Comparison of ENCODE assay signal across 9 cellular contexts in the genomic region with DNA sequence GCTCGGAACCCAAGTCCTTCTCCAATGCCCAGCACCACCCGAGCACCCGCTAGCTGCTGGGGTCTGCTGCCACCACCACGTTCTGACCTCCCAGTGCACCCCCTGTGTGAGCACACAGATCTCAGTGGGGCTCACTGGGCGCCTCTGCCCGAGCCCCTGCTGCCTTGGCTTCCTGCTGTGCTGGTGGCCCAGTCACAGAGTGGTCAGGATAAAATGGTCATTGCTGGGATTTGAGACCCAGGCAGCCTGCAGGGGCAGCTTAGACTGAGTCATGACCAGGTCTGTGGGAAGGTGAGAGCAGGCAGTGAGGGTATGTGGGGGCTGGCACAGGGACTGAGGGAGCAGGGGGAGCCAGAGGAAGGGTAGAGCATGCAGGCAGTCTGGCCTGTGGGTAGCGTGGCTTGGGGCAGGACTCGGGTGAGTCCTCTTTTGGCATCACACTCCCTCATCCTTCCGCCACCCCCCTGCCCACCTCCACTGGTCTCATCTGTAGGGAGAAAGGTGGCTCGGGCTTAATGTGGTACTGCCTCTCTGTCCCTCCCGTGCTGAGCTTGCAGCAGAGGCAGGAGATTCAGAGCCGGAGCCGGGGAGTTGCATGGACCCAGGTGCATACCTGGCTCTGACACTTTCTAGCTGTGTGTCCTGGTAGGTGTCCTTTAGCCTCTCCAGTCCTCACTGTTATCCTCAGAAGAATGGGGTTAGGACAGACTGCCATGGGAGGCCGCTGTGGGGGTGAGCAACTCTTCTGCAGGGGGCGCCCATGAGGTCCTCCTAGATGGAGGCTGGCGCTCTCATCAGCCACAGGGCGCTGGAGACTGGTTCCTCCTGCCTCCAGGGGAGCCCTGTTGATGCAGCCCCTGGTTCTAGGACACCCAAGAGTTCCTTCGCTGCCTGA. TPM values are rescaled to one million over a fixed set of nuclear protein-coding genes. Genes with fewer than 3 reads are reported as not detected.
A peak's percentile ranks its signal among the peaks of the same experiment; 100 is the strongest.
DNase-seq lines count a peak whose midpoint lies in the region; ATAC-seq and TF ChIP-seq lines count a peak whose summit lies in the region.
"Had no signal": no experiment of that assay in that cellular context is flagged by ENCODE, and none has a peak within 500 bp of the region (broad histone marks: within the 10 kb centered on the region; RNA-seq: fewer than 3 reads in every experiment).

No MANE protein-coding gene starts in this region.

- H3K79me2 ChIP-seq in H9 (ENCODE audit: insufficient read depth, low read length), result no peaks in the 10 kb centered on the region

- no peak overlapping the region for H3T11ph ChIP-seq in H9 (ENCODE audit: low read length)

- no peak overlapping the region for H2AFZ ChIP-seq in H9 (ENCODE audit: low read length)

- no peaks in the 10 kb centered on the region for H3K9me3 ChIP-seq in BLaER1 treated with 17β-estradiol and CSF1 and Interleukin-3, amounts not matched to agents 10 nM and 100 nM (replicated peaks in 1 of 11)
- no peaks in the 10 kb centered on the region for H3K9me3 ChIP-seq in H9 (ENCODE audit: control insufficient read depth, low read depth, low read length)

- peak overlapping the region; percentile 52 to 90 (median 74) for H3K4me2 ChIP-seq in BLaER1 treated with 17β-estradiol and CSF1 and Interleukin-3, amounts not matched to agents 10 nM and 100 nM
- no peak overlapping the region for H3K4me2 ChIP-seq in H9 (ENCODE audit: insufficient read depth, insufficient read length, low read length)

- no peaks in the 10 kb centered on the region for H3K23me2 ChIP-seq in H9 (ENCODE audit: insufficient read length, low read depth, low read length, poor library complexity, severe bottlenecking)

- H2BK15ac ChIP-seq in H9 (ENCODE audit: low read depth, low read length), result no peak overlapping the region

- H2BK120ac ChIP-seq in H9 (ENCODE audit: low read depth, low read length, poor library complexity, severe bottlenecking), result no peak overlapping the region

- no peaks in the 10 kb centered on the region for H3K79me1 ChIP-seq in H9 (ENCODE audit: insufficient read depth, low read depth, low read length, poor library complexity, severe bottlenecking)

- peak overlapping the region in 10 of 11 experiments; percentile 23 to 70 (median 46); a peak in 17 of 22 replicates for H3K9ac ChIP-seq in BLaER1 treated with 17β-estradiol and CSF1 and Interleukin-3, amounts not matched to agents 10 nM and 100 nM
- H3K9ac ChIP-seq in H9 (ENCODE audit: extremely low read depth, insufficient read length, low read length), result no peak overlapping the region

- H3K4me1 Mint-ChIP-seq in H9, result no peaks in the 10 kb centered on the region
- H3K4me1 Mint-ChIP-seq in activated CD8-positive, alpha-beta memory T cell treated with anti-CD3 and anti-CD28 coated beads, Interleukin-2, amount 10 ng/mL, durations not matched to agents 7 days and 5 days, result peaks cover 93% of the 10 kb centered on the region
- peaks cover 3% of the 10 kb centered on the region for H3K4me1 Mint-ChIP-seq in osteocyte (ENCODE audit: unreplicated experiment)

- H2BK12ac ChIP-seq in H9 (ENCODE audit: insufficient read length, low read depth, low read length), result no peak overlapping the region

- no peak overlapping the region for H2AK5ac ChIP-seq in H9 (ENCODE audit: insufficient read length, low read length)

- no peak overlapping the region for H3K4me3 ChIP-seq in BLaER1 treated with 17β-estradiol and CSF1 and Interleukin-3, amounts not matched to agents 10 nM and 100 nM

- peak; percentile 56 for DNase-seq in H9
- DNase-seq in activated CD8-positive, alpha-beta memory T cell treated with anti-CD3 and anti-CD28 coated beads, Interleukin-2, amount 10 ng/mL, durations not matched to agents 7 days and 5 days, result no peak
- DNase-seq in iPS-NIHi11 (ENCODE audit: low spot score), result peak; percentile 54
- DNase-seq in osteocyte (ENCODE audit: extremely low spot score, unreplicated experiment), result no peak
- DNase-seq in omental fat pad (ENCODE audit: low spot score), result no peak
- DNase-seq in NCI-H1436 (lab: John Stamatoyannopoulos, UW), result no peak
- DNase-seq: nephron progenitor cell had no signal

- no peak overlapping the region for H4K5ac ChIP-seq in H9 (ENCODE audit: insufficient read length, low read depth, low read length)

- peak; percentile 47 for TF ChIP-seq CTCF in H9 (conservative IDR thresholded peaks at IDR 0.05)
- TF ChIP-seq CTCF in osteocyte (IDR thresholded peaks at IDR 0.05), result no peak
- TF ChIP-seq CTCF in omental fat pad (IDR thresholded peaks at IDR 0.05), result no peak

- peaks cover 0 to 21% (median 8%) of the 10 kb centered on the region in 11 experiments; a peak in 8 of 22 replicates for H3K36me3 ChIP-seq in BLaER1 treated with 17β-estradiol and CSF1 and Interleukin-3, amounts not matched to agents 10 nM and 100 nM

- H3K27ac Mint-ChIP-seq in H9 (peak overlapping the region in 1 of 3 experiments; percentile 57; a peak in 3 of 7 replicates), osteocyte (ENCODE audit: unreplicated experiment) (no peak overlapping the region)
- H3K27ac Mint-ChIP-seq in activated CD8-positive, alpha-beta memory T cell treated with anti-CD3 and anti-CD28 coated beads, Interleukin-2, amount 10 ng/mL, durations not matched to agents 7 days and 5 days, result peak overlapping the region; percentile 88

- H4K8ac ChIP-seq in H9 (replicated peaks; ENCODE audit: insufficient read length, low read depth, low read length), result no peak overlapping the region

- H2BK20ac ChIP-seq in H9 (ENCODE audit: low read depth, low read length, poor library complexity, severe bottlenecking), result no peak overlapping the region

- H3K27me3 Mint-ChIP-seq in H9 (ENCODE audit: low read depth) (no peaks in the 10 kb centered on the region), osteocyte (ENCODE audit: unreplicated experiment) (no peaks in the 10 kb centered on the region)
- H3K27me3 Mint-ChIP-seq in activated CD8-positive, alpha-beta memory T cell treated with anti-CD3 and anti-CD28 coated beads, Interleukin-2, amount 10 ng/mL, durations not matched to agents 7 days and 5 days, result no peaks in the 10 kb centered on the region

- no peak overlapping the region for H3K14ac ChIP-seq in H9 (ENCODE audit: insufficient read depth, low read length)

- no peak overlapping the region for H2BK5ac ChIP-seq in H9 (ENCODE audit: insufficient read length, low read length)

- H3K56ac ChIP-seq in H9 (ENCODE audit: insufficient read length, low read depth, low read length), result no peak overlapping the region

- H4K91ac ChIP-seq in H9 (ENCODE audit: insufficient read length, low read depth, low read length), result no peak overlapping the region

- no peak overlapping the region for H3K23ac ChIP-seq in H9 (ENCODE audit: insufficient read length, low read depth, low read length)

- no CpG with 5 or more reads among the region's 18 CpGs for WGBS in H9 (ENCODE audit: extremely low coverage, insufficient read length, low lambda C conversion rate)

- peak overlapping the region in 9 of 11 experiments; percentile 5 to 86 (median 70); a peak in 17 of 22 replicates for H3K27ac ChIP-seq in BLaER1 treated with 17β-estradiol and CSF1 and Interleukin-3, amounts not matched to agents 10 nM and 100 nM
- H3K27ac ChIP-seq in H9 (ENCODE audit: insufficient read length, low read depth, low read length), result no peak overlapping the region

- H3K36me3 Mint-ChIP-seq in H9 (ENCODE audit: insufficient read depth in 1 of 3, low read depth in 3 of 3) (peaks cover 3 to 28% (median 21%) of the 10 kb centered on the region in 3 experiments; a peak in 6 of 7 replicates), osteocyte (ENCODE audit: unreplicated experiment) (peaks cover 18% of the 10 kb centered on the region)
- peaks cover 58% of the 10 kb centered on the region for H3K36me3 Mint-ChIP-seq in activated CD8-positive, alpha-beta memory T cell treated with anti-CD3 and anti-CD28 coated beads, Interleukin-2, amount 10 ng/mL, durations not matched to agents 7 days and 5 days

- no peak overlapping the region for H3K4ac ChIP-seq in H9 (ENCODE audit: low read depth, low read length)

- H3K27me3 ChIP-seq in BLaER1 treated with 17β-estradiol and CSF1 and Interleukin-3, amounts not matched to agents 10 nM and 100 nM, result no peaks in the 10 kb centered on the region
- H3K27me3 ChIP-seq in H9 (ENCODE audit: insufficient read depth, low read length), result no peaks in the 10 kb centered on the region

- H4K20me1 ChIP-seq in BLaER1 treated with 17β-estradiol and CSF1 and Interleukin-3, amounts not matched to agents 10 nM and 100 nM, result peaks cover 0 to 3% (median 0%) of the 10 kb centered on the region in 11 experiments; a peak in 1 of 22 replicates
- H4K20me1 ChIP-seq in H9 (ENCODE audit: control insufficient read depth, insufficient read depth, insufficient read length), result no peaks in the 10 kb centered on the region

- no peak overlapping the region for H3K4me3 Mint-ChIP-seq in H9
- peak overlapping the region; percentile 26 for H3K4me3 Mint-ChIP-seq in activated CD8-positive, alpha-beta memory T cell treated with anti-CD3 and anti-CD28 coated beads, Interleukin-2, amount 10 ng/mL, durations not matched to agents 7 days and 5 days
- no peak overlapping the region for H3K4me3 Mint-ChIP-seq in osteocyte (ENCODE audit: unreplicated experiment)
- H3K4me3 Mint-ChIP-seq: nephron progenitor cell had no signal

- ATAC-seq in activated CD8-positive, alpha-beta memory T cell treated with anti-CD3 and anti-CD28 coated beads, Interleukin-2, amount 10 ng/mL, durations not matched to agents 7 days and 5 days, result no peak
- ATAC-seq in omental fat pad (ENCODE audit: low FRiP score) (no peak), HG02852 (IDR thresholded peaks at IDR 0.05; ENCODE audit: unreplicated experiment) (no peak)

- H3K9me3 Mint-ChIP-seq in H9 (no peaks in the 10 kb centered on the region), osteocyte (ENCODE audit: unreplicated experiment) (no peaks in the 10 kb centered on the region)
- no peaks in the 10 kb centered on the region for H3K9me3 Mint-ChIP-seq in activated CD8-positive, alpha-beta memory T cell treated with anti-CD3 and anti-CD28 coated beads, Interleukin-2, amount 10 ng/mL, durations not matched to agents 7 days and 5 days (ENCODE audit: low read depth)
- H3K9me3 Mint-ChIP-seq: nephron progenitor cell had no signal

- H3K18ac ChIP-seq in H9 (ENCODE audit: insufficient read length, low read depth, low read length), result no peak overlapping the region

- CTCF ChIA-PET in activated CD8-positive, alpha-beta memory T cell treated with anti-CD3 and anti-CD28 coated beads, Interleukin-2, amount 10 ng/mL, durations not matched to agents 7 days and 5 days (lab: Charles Lee), result interaction anchor here (0.5 to 12.0 kb wide), 7 partner anchors 10 to 125 kb away, joined by 3 to 110 read pairs (median 4); no protein-coding TSS in a partner anchor

- H3K4me1 ChIP-seq in BLaER1 treated with 17β-estradiol and CSF1 and Interleukin-3, amounts not matched to agents 10 nM and 100 nM, result peaks cover 25 to 71% (median 67%) of the 10 kb centered on the region in 10 experiments
- no peaks in the 10 kb centered on the region for H3K4me1 ChIP-seq in H9 (ENCODE audit: insufficient read depth, low read length)

RNA-seq across cellular contexts. Expression of a gene that starts 32.1 kb away (rescaled TPM):
- 17.3 and 20.9 TPM in 2 replicates for total RNA-seq in H9 (2021)
- total RNA-seq in activated CD8-positive, alpha-beta memory T cell treated with anti-CD3 and anti-CD28 coated beads, Interleukin-2, amount 10 ng/mL, durations not matched to agents 7 days and 5 days, result 100 to 1,000 TPM; 114 to 155 TPM
- total RNA-seq in osteocyte, result 31.2 and 32.6 TPM in 2 replicates
- 10 to 100 TPM; 11.5 to 18.5 (median 15.5) TPM for total RNA-seq in omental fat pad

RNA-seq across cellular contexts. Expression of a gene that starts 32.3 kb away (rescaled TPM):
- total RNA-seq in H9 (2021), result 37.5 and 43.6 TPM in 2 replicates
- 10 to 100 TPM; 77.7 to 90.2 TPM for total RNA-seq in activated CD8-positive, alpha-beta memory T cell treated with anti-CD3 and anti-CD28 coated beads, Interleukin-2, amount 10 ng/mL, durations not matched to agents 7 days and 5 days
- 38.9 and 45.9 TPM in 2 replicates for total RNA-seq in osteocyte
- total RNA-seq in omental fat pad, result 10 to 100 TPM; 44.1 to 98.0 (median 45.0) TPM

RNA-seq across cellular contexts. Expression of a gene that starts 43.4 kb away (rescaled TPM):
- 57.0 and 60.1 TPM in 2 replicates for total RNA-seq in H9 (2021)
- total RNA-seq in activated CD8-positive, alpha-beta memory T cell treated with anti-CD3 and anti-CD28 coated beads, Interleukin-2, amount 10 ng/mL, durations not matched to agents 7 days and 5 days, result 10 to 100 TPM; 56.1 to 69.6 TPM
- total RNA-seq in osteocyte, result 46.1 and 51.3 TPM in 2 replicates
- total RNA-seq in omental fat pad, result 10 to 100 TPM; 37.4 to 62.6 (median 51.0) TPM

Comparison
In these comparisons a context has a peak if more than half of its experiments do, and no peak if none do; other contexts are left out.
1. DNase-seq: peak in H9 (single experiment) and iPS-NIHi11 (single experiment); none in activated CD8-positive, alpha-beta memory T cell treated with anti-CD3 and anti-CD28 coated beads, Interleukin-2, amount 10 ng/mL, durations not matched to agents 7 days and 5 days (single experiment), osteocyte (single experiment), omental fat pad (single experiment) and NCI-H1436 (single experiment).